Comparison of ENCODE assay signal across 26 cellular contexts in genomic region chr2:220660277-220661155, GRCh38.
DNase-seq lines count a peak whose midpoint lies in the region; ATAC-seq, FAIRE-seq and TF ChIP-seq lines count a peak whose summit lies in the region.
"Had no signal": no experiment of that assay in that cellular context is flagged by ENCODE, and none has a peak within 500 bp of the region (broad histone marks: within the 10 kb centered on the region; RNA-seq: fewer than 3 reads in every experiment).

No MANE protein-coding gene starts in this region.

- no peak for TF ChIP-seq CTCF in bronchial epithelial cell (IDR thresholded peaks at IDR 0.05; ENCODE audit: insufficient read depth, low read length, severe bottlenecking)
- no peak for TF ChIP-seq CTCF in thyroid gland (IDR thresholded peaks at IDR 0.05)

- H3K27me3 ChIP-seq in bronchial epithelial cell (ENCODE audit: control insufficient read depth, insufficient read depth, low read length) (no peaks in the 10 kb centered on the region), thyroid gland (no peaks in the 10 kb centered on the region)
- H3K27me3 ChIP-seq: brain microvascular endothelial cell, upper lobe of left lung had no signal

- DNase-seq in NCI-H2107 treated with DMSO at 0.1 percent for 48 hours (lab: John Stamatoyannopoulos, UW; ENCODE audit: unreplicated experiment) (peak; percentile 44), NCI-H2107 (lab: John Stamatoyannopoulos, UW) (no peak), bronchial epithelial cell (ENCODE audit: low read depth) (peak; percentile 91), iPS-NIHi11 (ENCODE audit: low spot score) (peak; percentile 37), thyroid gland (peak; percentile 34 to 42), GM12891 (ENCODE audit: insufficient read length, low spot score) (no peak), H54 (ENCODE audit: insufficient read length, low spot score) (no peak)
- DNase-seq: activated B cell treated with CpG ODN at 0.5 μM for 24 hours; activated CD4-positive, alpha-beta T cell treated with anti-CD3 and anti-CD28 coated beads, Interleukin-2, amount 50 U/mL, for 48 hours; activated gamma-delta T cell treated with Interleukin-2 at 50 U/mL for 16 hours; adrenal gland; brain microvascular endothelial cell; EL; foreskin melanocyte; hippocampal formation; IMR-90; islet precursor cell; NCI-H2171 treated with DMSO at 0.1 percent for 48 hours; NCI-H524 treated with DMSO at 0.1 percent for 48 hours; nucleus accumbens; T1000; upper lobe of left lung had no signal

- intact Hi-C loops in thyroid gland (cut with DNase I) = no loop called here

- TF ChIP-seq POLR2A in thyroid gland (IDR thresholded peaks at IDR 0.05) (no peak), GM12891 (IDR thresholded peaks at IDR 0.05; ENCODE audit: low read depth, low read length) (no peak), H54 (IDR thresholded peaks at IDR 0.05; ENCODE audit: low read depth, low read length) (no peak)

- H3K4me1 ChIP-seq in thyroid gland = peaks cover 18 to 36% of the 10 kb centered on the region in 2 donors
- H3K4me1 ChIP-seq: adrenal gland, upper lobe of left lung had no signal

- H3K36me3 ChIP-seq in bronchial epithelial cell (ENCODE audit: control insufficient read depth, insufficient read depth, low read length) (no peaks in the 10 kb centered on the region), thyroid gland (no peaks in the 10 kb centered on the region)
- H3K36me3 ChIP-seq: adrenal gland, brain microvascular endothelial cell, upper lobe of left lung had no signal

- FAIRE-seq in bronchial epithelial cell (lab: Jason Lieb, UNC) (peak; percentile 95), GM12891 (lab: Jason Lieb, UNC) (no peak), H54 (lab: Jason Lieb, UNC) (no peak)
- FAIRE-seq: endometrium, H1 had no signal

- H3K4me3 ChIP-seq in bronchial epithelial cell (ENCODE audit: low read depth, low read length) (no peak overlapping the region), thyroid gland (replicated peaks in 1 of 3) (no peak overlapping the region)
- H3K4me3 ChIP-seq: adrenal gland, coronary artery, upper lobe of left lung had no signal

- peak overlapping the region in 2 of 3 donors; percentile 31 to 50 for H3K27ac ChIP-seq in thyroid gland
- H3K27ac ChIP-seq: adrenal gland, brain microvascular endothelial cell, coronary artery, upper lobe of left lung had no signal

- ATAC-seq in HG03135 (IDR thresholded peaks at IDR 0.05; ENCODE audit: unreplicated experiment) = no peak

- no peaks in the 10 kb centered on the region for H3K9me3 ChIP-seq in thyroid gland
- H3K9me3 ChIP-seq: adrenal gland, upper lobe of left lung had no signal

- 43 to 48% methylated on average over 4 of the region's 4 CpGs for WGBS in thyroid gland, 2 donors

TF ChIP-seq in GM12891, 5 proteins besides CTCF, POLR2A, EP300 and RAD21:
- TF ChIP-seq POU2F2 (IDR thresholded peaks at IDR 0.05; ENCODE audit: low read depth, low read length) (no peak), PAX5 (IDR thresholded peaks at IDR 0.05; ENCODE audit: insufficient read depth, low read length, severe bottlenecking) (no peak), TAF1 (IDR thresholded peaks at IDR 0.05; ENCODE audit: low read depth, low read length) (no peak), POLR2AphosphoS5 (IDR thresholded peaks at IDR 0.05; ENCODE audit: low read depth, low read length) (no peak), SPI1 (IDR thresholded peaks at IDR 0.05; ENCODE audit: low read depth, low read length) (no peak)

Comparison
In these comparisons a context has a peak if more than half of its experiments do, and no peak if none do; other contexts are left out.
1. DNase-seq: peak in NCI-H2107 treated with DMSO at 0.1 percent for 48 hours (single experiment), bronchial epithelial cell (single experiment), iPS-NIHi11 (single experiment) and thyroid gland (2 of 2); none in NCI-H2107 (single experiment), GM12891 (single experiment) and H54 (single experiment).